ENCODE assay signal across 11 cellular contexts in the genomic region with DNA sequence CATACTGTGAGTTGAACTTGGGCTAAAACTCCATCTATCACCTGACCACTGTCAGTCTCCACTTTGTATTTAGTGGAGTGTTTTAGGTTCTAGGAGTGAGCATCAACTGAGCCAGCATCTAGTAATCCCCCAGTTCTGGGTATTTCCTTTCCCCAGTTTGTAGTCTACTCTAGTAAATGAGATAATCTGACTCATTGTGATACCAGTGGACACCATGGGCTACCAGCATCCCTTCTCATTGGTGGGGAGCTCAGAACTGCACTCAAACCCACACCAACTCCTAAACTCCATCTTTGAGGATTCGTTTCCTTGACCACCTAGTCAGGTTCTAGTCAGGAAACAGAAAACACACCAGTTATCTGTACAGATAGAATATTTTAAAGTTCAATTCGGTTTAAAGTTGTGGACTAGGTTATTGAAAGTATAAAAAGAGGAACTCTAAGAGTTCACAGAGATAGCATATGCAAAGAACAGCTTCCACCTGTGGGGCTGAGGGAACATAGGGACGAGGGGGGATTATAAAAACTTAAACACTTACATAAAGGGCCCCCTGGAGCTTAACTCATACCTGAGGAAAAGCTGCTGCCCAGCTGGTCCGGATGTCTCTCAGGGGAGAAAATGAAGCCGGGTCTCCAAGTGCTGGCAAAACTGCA. TPM values are rescaled to one million over a fixed set of nuclear protein-coding genes. Genes with fewer than 3 reads are reported as not detected.
DNase-seq lines count a peak whose midpoint lies in the region; ATAC-seq and TF ChIP-seq lines count a peak whose summit lies in the region.
"Had no signal": no experiment of that assay in that cellular context is flagged by ENCODE, and none has a peak within 500 bp of the region (broad histone marks: within the 10 kb centered on the region; RNA-seq: fewer than 3 reads in every experiment).

No MANE protein-coding gene starts in this region.

- CTCF ChIA-PET in CD4-positive, alpha-beta T cell (lab: Charles Lee): no interaction called here

- no peak for ATAC-seq in CD4-positive, alpha-beta T cell (ENCODE audit: poor library complexity)
- ATAC-seq in HG02970 (IDR thresholded peaks at IDR 0.05; ENCODE audit: low FRiP score, unreplicated experiment) (peak; percentile 68), left lung (no peak)

- no peaks in the 10 kb centered on the region for H3K9me3 Mint-ChIP-seq in CD4-positive, alpha-beta T cell
- H3K9me3 Mint-ChIP-seq in T-helper 2 cell treated with Interferon-gamma antibody and Interleukin-4, amounts not matched to agents 5 μg/mL and 100 μg/mL, for 36 hours: no peaks in the 10 kb centered on the region

- peaks cover 48% of the 10 kb centered on the region for H3K36me3 Mint-ChIP-seq in CD4-positive, alpha-beta T cell (ENCODE audit: low read depth)
- H3K36me3 Mint-ChIP-seq in T-helper 2 cell treated with Interferon-gamma antibody and Interleukin-4, amounts not matched to agents 5 μg/mL and 100 μg/mL, for 36 hours (ENCODE audit: low read depth): peaks cover 30% of the 10 kb centered on the region

- DNase-seq in CD4-positive, alpha-beta T cell: no peak
- peak; percentile 52 for DNase-seq in GM19238 (ENCODE audit: insufficient read length, low spot score)
- DNase-seq in T-helper 2 cell treated with Interferon-gamma antibody and Interleukin-4, amounts not matched to agents 5 μg/mL and 100 μg/mL, for 36 hours (ENCODE audit: low spot score): no peak
- no peak for DNase-seq in stimulated activated CD4-positive, alpha-beta T cell treated with anti-CD3 and anti-CD28 coated beads, Interleukin-4, amount 100 ng/mL, for 24 hours
- DNase-seq in posterior vena cava (ENCODE audit: low spot score): no peak
- DNase-seq in 8988T: no peak
- DNase-seq in left lung: no peak
- DNase-seq: DND-41, NCI-H1436 had no signal

- no peaks in the 10 kb centered on the region for H3K4me1 Mint-ChIP-seq in CD4-positive, alpha-beta T cell (ENCODE audit: low read depth)
- peaks cover 13% of the 10 kb centered on the region for H3K4me1 Mint-ChIP-seq in T-helper 2 cell treated with Interferon-gamma antibody and Interleukin-4, amounts not matched to agents 5 μg/mL and 100 μg/mL, for 36 hours (ENCODE audit: low read depth)

- H3K27ac ChIP-seq in CD4-positive, alpha-beta T cell (ENCODE audit: low read depth, low read length): no peak overlapping the region
- H3K27ac ChIP-seq in left lung: no peak overlapping the region
- H3K27ac ChIP-seq: tibial nerve had no signal

- H3K27ac Mint-ChIP-seq in CD4-positive, alpha-beta T cell: peak overlapping the region; percentile 22
- H3K27ac Mint-ChIP-seq in T-helper 2 cell treated with Interferon-gamma antibody and Interleukin-4, amounts not matched to agents 5 μg/mL and 100 μg/mL, for 36 hours: peak overlapping the region; percentile 54

- TF ChIP-seq CTCF in CD4-positive, alpha-beta T cell (IDR thresholded peaks at IDR 0.05): no peak
- no peak for TF ChIP-seq CTCF in left lung (IDR thresholded peaks at IDR 0.05)

- intact Hi-C loops in CD4-positive, alpha-beta T cell (cut with DNase I, micrococcal nuclease): no loop called here
- intact Hi-C loops in posterior vena cava (cut with DNase I): no loop called here
- intact Hi-C loops in left lung (cut with DNase I): no loop called here

- no peaks in the 10 kb centered on the region for H3K27me3 Mint-ChIP-seq in CD4-positive, alpha-beta T cell
- no peaks in the 10 kb centered on the region for H3K27me3 Mint-ChIP-seq in T-helper 2 cell treated with Interferon-gamma antibody and Interleukin-4, amounts not matched to agents 5 μg/mL and 100 μg/mL, for 36 hours (ENCODE audit: low read depth)

- no peaks in the 10 kb centered on the region for H3K4me1 ChIP-seq in left lung

- no peak overlapping the region for H3K4me3 Mint-ChIP-seq in CD4-positive, alpha-beta T cell
- H3K4me3 Mint-ChIP-seq in T-helper 2 cell treated with Interferon-gamma antibody and Interleukin-4, amounts not matched to agents 5 μg/mL and 100 μg/mL, for 36 hours: no peak overlapping the region

- H3K9me3 ChIP-seq in CD4-positive, alpha-beta T cell (ENCODE audit: control insufficient read depth, low read length): no peaks in the 10 kb centered on the region
- H3K9me3 ChIP-seq in left lung: no peaks in the 10 kb centered on the region
- H3K9me3 ChIP-seq: tibial nerve had no signal

- POLR2A ChIA-PET in CD4-positive, alpha-beta T cell (lab: Charles Lee): interaction anchor here (0.8 kb wide), 1 partner anchor 17 kb away, joined by 3 read pairs; no protein-coding TSS in a partner anchor

- H3K36me3 ChIP-seq in left lung: peaks cover 0 to 88% of the 10 kb centered on the region in 2 donors

- H3K4me3 ChIP-seq in left lung: no peak overlapping the region
- H3K4me3 ChIP-seq: tibial nerve had no signal

- H3K27me3 ChIP-seq in CD4-positive, alpha-beta T cell (ENCODE audit: control insufficient read depth, insufficient read depth, low read length): no peaks in the 10 kb centered on the region
- no peaks in the 10 kb centered on the region for H3K27me3 ChIP-seq in left lung
- H3K27me3 ChIP-seq: tibial nerve had no signal

RNA-seq across cellular contexts. Expression of a gene that starts 36.0 kb away (rescaled TPM):
- 1 to 10 TPM; 6.2 to 6.7 TPM for total RNA-seq in CD4-positive, alpha-beta T cell
- total RNA-seq in posterior vena cava (1 to 10 TPM; 9.1 to 10.0 TPM), left lung (10 to 100 TPM; 14.3 to 16.6 TPM)
